Comparison of ENCODE assay signal across 16 cellular contexts in genomic region chr20:49882171-49882970, GRCh38. TPM values are rescaled to one million over a fixed set of nuclear protein-coding genes. Genes with fewer than 3 reads are reported as not detected.
DNase-seq lines count a peak whose midpoint lies in the region; ATAC-seq lines count a peak whose summit lies in the region.
"Had no signal": no experiment of that assay in that cellular context is flagged by ENCODE, and none has a peak within 500 bp of the region (broad histone marks: within the 10 kb centered on the region; RNA-seq: fewer than 3 reads in every experiment).

No MANE protein-coding gene starts in this region.

- ATAC-seq in T-helper 17 cell (no peak), GM18867 (IDR thresholded peaks at IDR 0.05; ENCODE audit: unreplicated experiment) (no peak)
- ATAC-seq in stimulated activated effector memory CD8-positive, alpha-beta T cell treated with anti-CD3 and anti-CD28 coated beads, Interleukin-12 subunit alpha, Interleukin-12 subunit beta, amount 100 ng/mL, for 72 hours, result no peak

- peaks cover 5% of the 10 kb centered on the region for H3K36me3 Mint-ChIP-seq in T-helper 17 cell (ENCODE audit: low read depth)
- H3K36me3 Mint-ChIP-seq in stimulated activated effector memory CD8-positive, alpha-beta T cell treated with anti-CD3 and anti-CD28 coated beads, Interleukin-12 subunit alpha, Interleukin-12 subunit beta, amount 100 ng/mL, for 72 hours, result peaks cover 89% of the 10 kb centered on the region

- no peak overlapping the region for H3K4me3 Mint-ChIP-seq in T-helper 17 cell
- H3K4me3 Mint-ChIP-seq in stimulated activated effector memory CD8-positive, alpha-beta T cell treated with anti-CD3 and anti-CD28 coated beads, Interleukin-12 subunit alpha, Interleukin-12 subunit beta, amount 100 ng/mL, for 72 hours, result no peak overlapping the region

- H3K9me3 ChIP-seq in T-helper 17 cell (ENCODE audit: control insufficient read depth, low read length, poor library complexity, severe bottlenecking), result no peaks in the 10 kb centered on the region
- H3K9me3 ChIP-seq: Caco-2, HAP-1 had no signal

- no peaks in the 10 kb centered on the region for H3K9me3 Mint-ChIP-seq in stimulated activated effector memory CD8-positive, alpha-beta T cell treated with anti-CD3 and anti-CD28 coated beads, Interleukin-12 subunit alpha, Interleukin-12 subunit beta, amount 100 ng/mL, for 72 hours

- H3K27me3 Mint-ChIP-seq in T-helper 17 cell, result no peaks in the 10 kb centered on the region

- peak; percentile 43 for DNase-seq in activated CD8-positive, alpha-beta memory T cell treated with anti-CD3 and anti-CD28 coated beads, Interleukin-2, amount 50 U/mL, for 48 hours
- DNase-seq in activated CD8-positive, alpha-beta memory T cell treated with anti-CD3 and anti-CD28 coated beads for 24 hours, result no peak
- no peak for DNase-seq in T-helper 17 cell
- DNase-seq in myocyte (ENCODE audit: low read depth), result peak; percentile 34
- no peak for DNase-seq in stimulated activated effector memory CD8-positive, alpha-beta T cell treated with anti-CD3 and anti-CD28 coated beads, Interleukin-12 subunit alpha, Interleukin-12 subunit beta, amount 100 ng/mL, for 72 hours (ENCODE audit: low spot score in 2 of 2)
- DNase-seq in GDM1 (lab: John Stamatoyannopoulos, UW), result no peak
- no peak for DNase-seq in NCI-H2029 treated with DMSO at 0.1 percent for 48 hours (lab: John Stamatoyannopoulos, UW)
- DNase-seq: KBM-7, NCI-H1092 treated with DMSO at 0.1 percent for 48 hours, NCI-H187, NCI-H2171, NCI-H510A, NCI-H82 had no signal

- peaks cover 6% of the 10 kb centered on the region for H3K4me1 Mint-ChIP-seq in T-helper 17 cell
- peaks cover 8% of the 10 kb centered on the region for H3K4me1 Mint-ChIP-seq in stimulated activated effector memory CD8-positive, alpha-beta T cell treated with anti-CD3 and anti-CD28 coated beads, Interleukin-12 subunit alpha, Interleukin-12 subunit beta, amount 100 ng/mL, for 72 hours

- H3K27ac Mint-ChIP-seq in T-helper 17 cell, result peak overlapping the region; percentile 34
- peak overlapping the region; percentile 61 for H3K27ac Mint-ChIP-seq in stimulated activated effector memory CD8-positive, alpha-beta T cell treated with anti-CD3 and anti-CD28 coated beads, Interleukin-12 subunit alpha, Interleukin-12 subunit beta, amount 100 ng/mL, for 72 hours

RNA-seq across cellular contexts. Expression of gene SPATA2, which starts 33.0 kb away (rescaled TPM):
- total RNA-seq in T-helper 17 cell (10 to 100 TPM; 23.5 to 24.9 TPM), myocyte (4.1 and 4.8 TPM in 2 replicates)
- polyA plus RNA-seq in myocyte (2012), result 5.5 TPM

RNA-seq across cellular contexts. Expression of gene RNF114, which starts 53.8 kb away (rescaled TPM):
- total RNA-seq in T-helper 17 cell, result 100 to 1,000 TPM; 104 to 111 TPM
- 87.9 and 107 TPM in 2 replicates for total RNA-seq in myocyte
- 43.9 TPM for polyA plus RNA-seq in myocyte (2012)

Comparison
In these comparisons a context has a peak if more than half of its experiments do, and no peak if none do; other contexts are left out.
1. DNase-seq: peak in activated CD8-positive, alpha-beta memory T cell treated with anti-CD3 and anti-CD28 coated beads, Interleukin-2, amount 50 U/mL, for 48 hours (single experiment) and myocyte (single experiment); none in activated CD8-positive, alpha-beta memory T cell treated with anti-CD3 and anti-CD28 coated beads for 24 hours (single experiment), T-helper 17 cell (0 of 3), stimulated activated effector memory CD8-positive, alpha-beta T cell treated with anti-CD3 and anti-CD28 coated beads, Interleukin-12 subunit alpha, Interleukin-12 subunit beta, amount 100 ng/mL, for 72 hours (0 of 2), GDM1 (single experiment) and NCI-H2029 treated with DMSO at 0.1 percent for 48 hours (single experiment).